ENCODE assay signal across 11 cellular contexts in the genomic region with DNA sequence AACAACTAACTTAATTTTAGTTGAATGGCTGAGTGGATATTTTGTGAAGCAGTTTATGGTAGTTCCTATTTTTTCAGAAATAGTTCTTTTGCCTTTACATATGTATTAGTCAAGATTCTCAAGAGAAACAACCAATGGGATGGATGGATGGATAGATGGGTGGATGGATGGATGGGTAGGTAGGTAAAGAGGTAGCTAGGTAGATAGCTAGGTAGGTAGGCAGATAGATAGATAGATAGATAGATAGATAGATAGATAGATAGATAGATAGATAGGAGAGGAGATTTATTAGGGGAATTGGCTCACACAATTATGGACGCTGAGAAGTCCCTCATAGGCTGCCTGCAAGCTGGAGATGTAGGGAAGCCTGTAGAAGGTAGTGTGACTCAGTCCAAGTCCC.
"Had no signal": no experiment of that assay in that cellular context is flagged by ENCODE, and none has a peak within 500 bp of the region (broad histone marks: within the 10 kb centered on the region; RNA-seq: fewer than 3 reads in every experiment).

No MANE protein-coding gene starts in this region.

- H3K4me3 Mint-ChIP-seq: GM23338, H9, HFFc6 had no signal

- H3K27ac Mint-ChIP-seq: GM23338, H9, HFFc6 had no signal

- H3K4me2 ChIP-seq: GM23338 had no signal

- H3K27ac ChIP-seq: GM23248 had no signal

- H3K36me3 ChIP-seq: HAP-1 had no signal

- H3K9me3 ChIP-seq: HAP-1 had no signal

- ATAC-seq: GM23338, HCT116 had no signal

- H3K9ac ChIP-seq: GM23248 had no signal

- DNase-seq: GM23248, GOT3, H7, H9, HCEC 1CT, HFFc6 had no signal

- H3K4me1 Mint-ChIP-seq: GM23338, H9 had no signal

- FAIRE-seq: H1, H54 had no signal

- H3K4me3 ChIP-seq: GM23248, GM23338, HAP-1 had no signal

- H2AFZ ChIP-seq: GM23248, GM23338 had no signal

- H3K9me3 Mint-ChIP-seq: GM23338, HFFc6 had no signal
